Comparison of ENCODE assay signal across 38 cellular contexts in the genomic region with DNA sequence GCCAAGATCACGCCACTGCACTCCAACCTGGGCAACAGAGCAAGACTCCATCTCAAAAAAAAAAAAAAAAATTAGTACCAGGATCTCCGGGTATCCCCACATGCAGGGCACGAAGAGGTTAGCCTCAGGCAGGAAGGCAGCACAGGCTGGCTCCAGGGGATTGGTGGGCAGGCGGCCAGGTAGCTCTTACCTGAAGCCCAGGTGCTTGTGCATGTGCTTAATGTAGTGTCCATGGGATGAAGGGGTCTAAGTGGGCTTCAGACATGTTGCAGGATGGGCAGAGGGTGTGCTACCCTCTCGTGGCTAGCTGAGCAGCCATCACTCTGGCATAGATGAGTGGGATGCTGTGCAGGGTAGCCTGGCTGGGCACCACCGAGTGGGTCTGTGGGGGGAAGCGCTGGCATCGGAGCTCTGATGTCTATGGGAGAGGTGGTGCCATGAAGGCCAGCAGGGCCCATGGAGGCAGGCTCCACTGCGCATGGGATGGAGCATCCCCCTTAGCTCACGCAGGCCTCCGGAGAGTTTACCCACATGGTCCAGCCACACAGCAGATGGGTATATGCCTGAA. TPM values are rescaled to one million over a fixed set of nuclear protein-coding genes. Genes with fewer than 3 reads are reported as not detected.
"Had no signal": no experiment of that assay in that cellular context is flagged by ENCODE, and none has a peak within 500 bp of the region (broad histone marks: within the 10 kb centered on the region; RNA-seq: fewer than 3 reads in every experiment).

No MANE protein-coding gene starts in this region.

- H3K27ac Mint-ChIP-seq: activated CD4-positive, alpha-beta T cell treated with anti-CD3 and anti-CD28 coated beads, Interleukin-2, amount 10 ng/mL, durations not matched to agents 24 days and 14 days; activated CD8-positive, alpha-beta T cell treated with anti-CD3 and anti-CD28 coated beads for 36 hours; activated naive CD4-positive, alpha-beta T cell treated with anti-CD3 and anti-CD28 coated beads, Interleukin-2, amount 50 U/mL, for 24 hours; activated naive CD8-positive, alpha-beta T cell treated with anti-CD3 and anti-CD28 coated beads, Interleukin-2, amount 10 ng/mL, durations not matched to agents 7 days and 5 days; activated T-cell treated with anti-CD3 and anti-CD28 coated beads, Interleukin-2, amount 50 U/mL, for 72 hours; activated T-helper 17 cell treated with anti-CD3 and anti-CD28 coated beads, Interleukin-2, amount 50 U/mL, for 72 hours; T-cell had no signal

- ATAC-seq: activated CD8-positive, alpha-beta T cell treated with anti-CD3 and anti-CD28 coated beads for 36 hours; activated T-cell treated with anti-CD3 and anti-CD28 coated beads, Interleukin-2, amount 50 U/mL, for 72 hours; activated T-helper 17 cell treated with anti-CD3 and anti-CD28 coated beads, Interleukin-2, amount 50 U/mL, for 72 hours; body of pancreas; PC-3; SK-N-SH treated with all-trans-retinoic acid at 6 μM for 48 hours; T-cell had no signal

- H3K27ac ChIP-seq: body of pancreas, breast epithelium, Peyer's patch had no signal

- H3K9me3 Mint-ChIP-seq: activated CD4-positive, alpha-beta T cell treated with anti-CD3 and anti-CD28 coated beads, Interleukin-2, amount 10 ng/mL, durations not matched to agents 24 days and 14 days; activated CD8-positive, alpha-beta T cell treated with anti-CD3 and anti-CD28 coated beads for 36 hours; activated naive CD4-positive, alpha-beta T cell treated with anti-CD3 and anti-CD28 coated beads, Interleukin-2, amount 50 U/mL, for 24 hours; activated naive CD8-positive, alpha-beta T cell treated with anti-CD3 and anti-CD28 coated beads, Interleukin-2, amount 10 ng/mL, durations not matched to agents 7 days and 5 days; activated T-cell treated with anti-CD3 and anti-CD28 coated beads, Interleukin-2, amount 50 U/mL, for 72 hours; activated T-helper 17 cell treated with anti-CD3 and anti-CD28 coated beads, Interleukin-2, amount 50 U/mL, for 72 hours; T-cell had no signal

- H3K9me3 ChIP-seq: body of pancreas, breast epithelium, MG63, Peyer's patch had no signal

- H3K4me1 ChIP-seq: body of pancreas, breast epithelium, Peyer's patch had no signal

- FAIRE-seq: astrocyte had no signal

- H3K27me3 ChIP-seq: body of pancreas, breast epithelium, MG63, Peyer's patch had no signal

- H3K27me3 Mint-ChIP-seq: activated CD4-positive, alpha-beta T cell treated with anti-CD3 and anti-CD28 coated beads, Interleukin-2, amount 10 ng/mL, durations not matched to agents 24 days and 14 days; activated CD8-positive, alpha-beta T cell treated with anti-CD3 and anti-CD28 coated beads for 36 hours; activated naive CD4-positive, alpha-beta T cell treated with anti-CD3 and anti-CD28 coated beads, Interleukin-2, amount 50 U/mL, for 24 hours; activated naive CD8-positive, alpha-beta T cell treated with anti-CD3 and anti-CD28 coated beads, Interleukin-2, amount 10 ng/mL, durations not matched to agents 7 days and 5 days; activated T-helper 17 cell treated with anti-CD3 and anti-CD28 coated beads, Interleukin-2, amount 50 U/mL, for 72 hours; T-cell had no signal

- H3K4me3 Mint-ChIP-seq: activated CD4-positive, alpha-beta T cell treated with anti-CD3 and anti-CD28 coated beads, Interleukin-2, amount 10 ng/mL, durations not matched to agents 24 days and 14 days; activated CD8-positive, alpha-beta T cell treated with anti-CD3 and anti-CD28 coated beads for 36 hours; activated naive CD4-positive, alpha-beta T cell treated with anti-CD3 and anti-CD28 coated beads, Interleukin-2, amount 50 U/mL, for 24 hours; activated naive CD8-positive, alpha-beta T cell treated with anti-CD3 and anti-CD28 coated beads, Interleukin-2, amount 10 ng/mL, durations not matched to agents 7 days and 5 days; activated T-cell treated with anti-CD3 and anti-CD28 coated beads, Interleukin-2, amount 50 U/mL, for 72 hours; activated T-helper 17 cell treated with anti-CD3 and anti-CD28 coated beads, Interleukin-2, amount 50 U/mL, for 72 hours; T-cell had no signal

- H3K36me3 Mint-ChIP-seq: activated naive CD4-positive, alpha-beta T cell treated with anti-CD3 and anti-CD28 coated beads, Interleukin-2, amount 50 U/mL, for 24 hours; activated naive CD8-positive, alpha-beta T cell treated with anti-CD3 and anti-CD28 coated beads, Interleukin-2, amount 10 ng/mL, durations not matched to agents 7 days and 5 days; T-cell had no signal

- H3K4me1 Mint-ChIP-seq: activated CD4-positive, alpha-beta T cell treated with anti-CD3 and anti-CD28 coated beads, Interleukin-2, amount 10 ng/mL, durations not matched to agents 24 days and 14 days; activated naive CD4-positive, alpha-beta T cell treated with anti-CD3 and anti-CD28 coated beads, Interleukin-2, amount 50 U/mL, for 24 hours; activated naive CD8-positive, alpha-beta T cell treated with anti-CD3 and anti-CD28 coated beads, Interleukin-2, amount 10 ng/mL, durations not matched to agents 7 days and 5 days; activated T-helper 17 cell treated with anti-CD3 and anti-CD28 coated beads, Interleukin-2, amount 50 U/mL, for 72 hours; T-cell had no signal

- H3K36me3 ChIP-seq: breast epithelium, MG63, Peyer's patch had no signal

- DNase-seq: activated CD4-positive, alpha-beta T cell treated with anti-CD3 and anti-CD28 coated beads, Interleukin-2, amount 10 ng/mL, durations not matched to agents 24 days and 14 days; activated CD4-positive, alpha-beta T cell treated with anti-CD3 and anti-CD28 coated beads, Interleukin-2, amount 50 U/mL, for 4 hours; activated CD8-positive, alpha-beta T cell treated with anti-CD3 and anti-CD28 coated beads for 36 hours; activated gamma-delta T cell; activated naive CD4-positive, alpha-beta T cell treated with Interleukin-2 at 50 U/mL for 16 hours; activated naive CD8-positive, alpha-beta T cell treated with anti-CD3 and anti-CD28 coated beads, Interleukin-2, amount 10 ng/mL, durations not matched to agents 7 days and 5 days; activated T-cell treated with anti-CD3 and anti-CD28 coated beads, Interleukin-2, amount 50 U/mL, for 1 hour; activated T-cell treated with anti-CD3 and anti-CD28 coated beads, Interleukin-2, amount 50 U/mL, for 72 hours; amygdala; body of pancreas; Kasumi-1; KG1; MG63; NCI-H1105 treated with DMSO at 0.1 percent for 48 hours; NCI-H1436; NCI-H1694; NCI-H1930; NCI-H2081 treated with DMSO at 0.1 percent for 48 hours; NCI-H226; NCI-H446 treated with DMSO at 0.1 percent for 48 hours; NCI-H524 treated with DMSO at 0.1 percent for 48 hours; NCI-H748 treated with DMSO at 0.1 percent for 48 hours; NK-92 treated with Interleukin-12 subunit alpha and Interleukin-12 subunit beta, amount 100 ng/mL, for 24 hours; PC-3; RPMI8226; SIG-M5; T-cell; T-helper 2 cell; T-helper 9 cell had no signal

- H3K4me3 ChIP-seq: body of pancreas, breast epithelium, MG63, Peyer's patch had no signal

RNA-seq across cellular contexts. Expression of a gene that starts 11.0 kb away (rescaled TPM):
- total RNA-seq: activated CD4-positive, alpha-beta T cell treated with anti-CD3 and anti-CD28 coated beads, Interleukin-2, amount 10 ng/mL, durations not matched to agents 24 days and 14 days; activated CD8-positive, alpha-beta memory T cell treated with anti-CD3 and anti-CD28 coated beads for 36 hours; activated CD8-positive, alpha-beta T cell treated with anti-CD3 and anti-CD28 coated beads for 36 hours; activated naive CD8-positive, alpha-beta T cell treated with anti-CD3 and anti-CD28 coated beads, Interleukin-2, amount 10 ng/mL, durations not matched to agents 7 days and 5 days; activated T-cell treated with anti-CD3 and anti-CD28 coated beads, Interleukin-2, amount 50 U/mL, for 72 hours; activated T-helper 17 cell treated with anti-CD3 and anti-CD28 coated beads, Interleukin-2, amount 50 U/mL, for 72 hours; astrocyte; body of pancreas; breast epithelium; cardiac septum; PC-3; Peyer's patch; SK-MEL-5 had no signal

RNA-seq across cellular contexts. Expression of a gene that starts 30.6 kb away (rescaled TPM):
- total RNA-seq: PC-3 had no signal
